Comparison of ENCODE assay signal across 15 cellular contexts in genomic region chr14:59252772-59253500, GRCh38.
DNase-seq lines count a peak whose midpoint lies in the region; ATAC-seq, FAIRE-seq and TF ChIP-seq lines count a peak whose summit lies in the region.
"Had no signal": no experiment of that assay in that cellular context is flagged by ENCODE, and none has a peak within 500 bp of the region (broad histone marks: within the 10 kb centered on the region; RNA-seq: fewer than 3 reads in every experiment).

No MANE protein-coding gene starts in this region.

- TF ChIP-seq CTCF in fibroblast of pulmonary artery (IDR thresholded peaks at IDR 0.05; ENCODE audit: low read length, missing control alignments): no peak

- ATAC-seq in HG03025 (IDR thresholded peaks at IDR 0.05; ENCODE audit: low FRiP score, unreplicated experiment): no peak

- no peaks in the 10 kb centered on the region for H3K27me3 ChIP-seq in SJSA1 (replicated peaks)
- H3K27me3 ChIP-seq: BLaER1 had no signal

- H3K36me3 ChIP-seq in SJSA1: no peaks in the 10 kb centered on the region
- H3K36me3 ChIP-seq: BLaER1 had no signal

- H3K4me3 ChIP-seq in SJSA1 (no peak overlapping the region), fibroblast of pulmonary artery (replicated peaks; ENCODE audit: low read depth, low read length) (no peak overlapping the region), skin epidermis (no peak overlapping the region)
- H3K4me3 ChIP-seq: BLaER1, SK-N-MC had no signal

- peak overlapping the region; percentile 35 for H3K27ac ChIP-seq in SJSA1
- H3K27ac ChIP-seq in skin epidermis: peak overlapping the region in 11 of 21 experiments; percentile 17 to 88 (median 61)
- H3K27ac ChIP-seq: BLaER1 had no signal

- FAIRE-seq in frontal cortex (lab: Jason Lieb, UNC): no peak

- H3K4me1 ChIP-seq in SJSA1 (replicated peaks): peaks cover 52% of the 10 kb centered on the region
- H3K4me1 ChIP-seq: BLaER1 had no signal

- H3K9me3 ChIP-seq in SJSA1 (replicated peaks): no peaks in the 10 kb centered on the region
- H3K9me3 ChIP-seq: BLaER1 had no signal

- DNase-seq in AG20443 (ENCODE audit: low spot score): peak; percentile 44
- DNase-seq in SJSA1 (ENCODE audit: low read depth in 1 of 2, low spot score in 2 of 2): no peak
- DNase-seq in fibroblast of pulmonary artery (ENCODE audit: low read depth): peak; percentile 61
- DNase-seq in activated T-cell treated with anti-CD3 and anti-CD28 coated beads, Interleukin-2, amount 50 U/mL, for 1 hour: no peak
- DNase-seq in SHP77 treated with DMSO at 0.1 percent for 48 hours (lab: John Stamatoyannopoulos, UW): no peak
- no peak for DNase-seq in frontal cortex (ENCODE audit: low spot score in 2 of 2)
- DNase-seq: activated B cell treated with CpG ODN at 0.5 μM for 24 hours; activated naive CD4-positive, alpha-beta T cell treated with Interleukin-2 at 50 U/mL for 16 hours; DMS79 treated with DMSO at 0.1 percent for 48 hours; NCI-H1092; NCI-H2227 treated with DMSO at 0.1 percent for 48 hours had no signal

Comparison
In these comparisons a context has a peak if more than half of its experiments do, and no peak if none do; other contexts are left out.
1. DNase-seq: peak in AG20443 (single experiment) and fibroblast of pulmonary artery (single experiment); none in SJSA1 (0 of 2), activated T-cell treated with anti-CD3 and anti-CD28 coated beads, Interleukin-2, amount 50 U/mL, for 1 hour (single experiment), SHP77 treated with DMSO at 0.1 percent for 48 hours (single experiment) and frontal cortex (0 of 2).